ENCODE assay signal across 1 cellular context in the genomic region with DNA sequence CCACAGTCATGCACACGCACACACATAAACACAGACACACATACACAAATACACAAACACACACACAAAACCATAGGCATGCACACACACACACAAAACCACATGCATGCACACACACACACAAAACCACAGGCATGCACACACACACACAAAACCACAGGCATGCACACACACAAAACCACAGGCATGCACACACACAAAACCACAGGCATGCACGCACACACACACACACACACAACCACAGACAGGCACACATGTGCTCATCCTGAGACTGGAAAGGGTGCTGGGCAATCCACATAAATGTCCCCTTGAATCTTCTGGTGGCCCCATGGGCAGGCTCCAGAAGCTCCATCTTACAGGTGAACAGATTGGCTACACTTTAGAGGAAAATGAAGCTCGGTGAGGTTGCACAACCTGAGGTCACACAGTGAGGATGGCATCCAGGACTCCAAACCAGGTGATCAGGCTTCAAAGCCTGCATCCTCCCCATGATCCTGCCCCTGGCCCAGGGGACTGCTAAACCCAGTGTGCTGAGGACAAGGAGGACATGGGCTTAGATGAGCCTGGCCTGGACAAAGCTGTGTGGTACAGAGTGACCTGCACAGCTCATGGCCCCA.
TF ChIP-seq lines count a peak whose summit lies in the region.

No MANE protein-coding gene starts in this region.

TF ChIP-seq in H1, 55 proteins besides CTCF, POLR2A, EP300 and RAD21:
- no peak for TF ChIP-seq POLR2AphosphoS5 (IDR thresholded peaks at IDR 0.05; ENCODE audit: low read depth, low read length)
- TF ChIP-seq TAF7 (optimal IDR thresholded peaks at IDR 0.05; ENCODE audit: borderline replicate concordance, low read depth, low read length), result no peak
- no peak for TF ChIP-seq SP4 (IDR thresholded peaks at IDR 0.05; ENCODE audit: low read length)
TF ChIP-seq in H1: peak in this region for 0.
